Comparison of ENCODE assay signal across 10 cellular contexts in genomic region chr16:84228321-84228838, GRCh38. TPM values are rescaled to one million over a fixed set of nuclear protein-coding genes. Genes with fewer than 3 reads are reported as not detected.
A peak's percentile ranks its signal among the peaks of the same experiment; 100 is the strongest.
DNase-seq lines count a peak whose midpoint lies in the region; ATAC-seq lines count a peak whose summit lies in the region.
"Had no signal": no experiment of that assay in that cellular context is flagged by ENCODE, and none has a peak within 500 bp of the region (broad histone marks: within the 10 kb centered on the region; RNA-seq: fewer than 3 reads in every experiment).

No MANE protein-coding gene starts in this region.

- H3K9me3 ChIP-seq in naive thymus-derived CD4-positive, alpha-beta T cell (ENCODE audit: control insufficient read depth in 2 of 3, low read length in 3 of 3) = no peaks in the 10 kb centered on the region

- H3K36me3 Mint-ChIP-seq in naive thymus-derived CD4-positive, alpha-beta T cell = no peaks in the 10 kb centered on the region
- no peaks in the 10 kb centered on the region for H3K36me3 Mint-ChIP-seq in activated naive CD4-positive, alpha-beta T cell treated with anti-CD3 and anti-CD28 coated beads for 36 hours (ENCODE audit: low read depth)

- CTCF ChIA-PET in naive thymus-derived CD4-positive, alpha-beta T cell (lab: Charles Lee) = no interaction called here
- CTCF ChIA-PET in activated naive CD4-positive, alpha-beta T cell treated with anti-CD3 and anti-CD28 coated beads for 36 hours (lab: Charles Lee) = no interaction called here

- H3K4me1 Mint-ChIP-seq in naive thymus-derived CD4-positive, alpha-beta T cell = no peaks in the 10 kb centered on the region
- no peaks in the 10 kb centered on the region for H3K4me1 Mint-ChIP-seq in activated naive CD4-positive, alpha-beta T cell treated with anti-CD3 and anti-CD28 coated beads for 36 hours (ENCODE audit: low read depth)

- peaks cover 0 to 3% (median 0%) of the 10 kb centered on the region in 11 donors for H3K9me3 Mint-ChIP-seq in naive thymus-derived CD4-positive, alpha-beta T cell
- no peaks in the 10 kb centered on the region for H3K9me3 Mint-ChIP-seq in activated naive CD4-positive, alpha-beta T cell treated with anti-CD3 and anti-CD28 coated beads for 36 hours

- H3K4me3 Mint-ChIP-seq in naive thymus-derived CD4-positive, alpha-beta T cell = no peak overlapping the region
- no peak overlapping the region for H3K4me3 Mint-ChIP-seq in activated naive CD4-positive, alpha-beta T cell treated with anti-CD3 and anti-CD28 coated beads for 36 hours

- no peaks in the 10 kb centered on the region for H3K4me1 ChIP-seq in naive thymus-derived CD4-positive, alpha-beta T cell (ENCODE audit: control insufficient read depth in 2 of 2, insufficient read depth in 2 of 2, low read length in 2 of 2)

- no peak overlapping the region for H3K4me3 ChIP-seq in naive thymus-derived CD4-positive, alpha-beta T cell (ENCODE audit: low read length)
- H3K4me3 ChIP-seq: skin epidermis had no signal

- H3K27ac Mint-ChIP-seq in naive thymus-derived CD4-positive, alpha-beta T cell = no peak overlapping the region
- H3K27ac Mint-ChIP-seq in activated naive CD4-positive, alpha-beta T cell treated with anti-CD3 and anti-CD28 coated beads for 36 hours = no peak overlapping the region

- ATAC-seq in naive thymus-derived CD4-positive, alpha-beta T cell = peak; percentile 29
- ATAC-seq in HG02678 (IDR thresholded peaks at IDR 0.05; ENCODE audit: unreplicated experiment) = no peak

- no peaks in the 10 kb centered on the region for H3K27me3 ChIP-seq in naive thymus-derived CD4-positive, alpha-beta T cell (ENCODE audit: control insufficient read depth in 2 of 2, insufficient read depth in 2 of 2, low read length in 2 of 2)

- intact Hi-C loops in naive thymus-derived CD4-positive, alpha-beta T cell (cut with micrococcal nuclease) = no loop called here
- intact Hi-C loops in activated naive CD4-positive, alpha-beta T cell treated with anti-CD3 and anti-CD28 coated beads for 36 hours (cut with micrococcal nuclease) = no loop called here

- POLR2A ChIA-PET in naive thymus-derived CD4-positive, alpha-beta T cell (lab: Charles Lee) = no interaction called here

- no peaks in the 10 kb centered on the region for H3K36me3 ChIP-seq in naive thymus-derived CD4-positive, alpha-beta T cell (ENCODE audit: control insufficient read depth in 2 of 3, insufficient read depth in 3 of 3, low read length in 3 of 3)

- peaks cover 4 to 31% (median 16%) of the 10 kb centered on the region in 5 donors for H3K27me3 Mint-ChIP-seq in naive thymus-derived CD4-positive, alpha-beta T cell
- peaks cover 5% of the 10 kb centered on the region for H3K27me3 Mint-ChIP-seq in activated naive CD4-positive, alpha-beta T cell treated with anti-CD3 and anti-CD28 coated beads for 36 hours (ENCODE audit: low read depth)

- DNase-seq in CD1c-positive myeloid dendritic cell (ENCODE audit: extremely low spot score) (peak; percentile 74), NCI-H524 (lab: John Stamatoyannopoulos, UW) (peak; percentile 69 to 74), epidermal melanocyte (ENCODE audit: insufficient read length, low spot score) (peak; percentile 64), DMS153 (lab: John Stamatoyannopoulos, UW) (no peak), NCI-H1048 (lab: John Stamatoyannopoulos, UW) (no peak)
- no peak for DNase-seq in naive thymus-derived CD4-positive, alpha-beta T cell
- no peak for DNase-seq in activated naive CD4-positive, alpha-beta T cell treated with anti-CD3 and anti-CD28 coated beads for 36 hours
- DNase-seq: activated CD8-positive, alpha-beta memory T cell treated with anti-CD3 and anti-CD28 coated beads, Interleukin-2, amount 50 U/mL, for 48 hours had no signal

- no peak overlapping the region for H3K27ac ChIP-seq in naive thymus-derived CD4-positive, alpha-beta T cell (ENCODE audit: low read depth, low read length)

RNA-seq across cellular contexts. Expression of gene KCNG4, which starts 11.4 kb away (rescaled TPM):
- total RNA-seq in naive thymus-derived CD4-positive, alpha-beta T cell = not detected
- polyA plus RNA-seq in naive thymus-derived CD4-positive, alpha-beta T cell = not detected
- total RNA-seq in activated naive CD4-positive, alpha-beta T cell treated with anti-CD3 and anti-CD28 coated beads for 36 hours = not detected

RNA-seq across cellular contexts. Expression of gene ADAD2, which starts 37.4 kb away (rescaled TPM):
- total RNA-seq in naive thymus-derived CD4-positive, alpha-beta T cell = under 1 TPM in 2 of 5 experiments, not detected in 3; 0.11 to 0.16 TPM
- not detected for polyA plus RNA-seq in naive thymus-derived CD4-positive, alpha-beta T cell
- under 1 TPM; 0.30 to 0.45 TPM for total RNA-seq in activated naive CD4-positive, alpha-beta T cell treated with anti-CD3 and anti-CD28 coated beads for 36 hours

RNA-seq across cellular contexts. Expression of gene TAF1C, which starts 41.5 kb away (rescaled TPM):
- total RNA-seq in naive thymus-derived CD4-positive, alpha-beta T cell = 100 to 1,000 TPM in 2 of 5 experiments, 10 to 100 TPM in 3; 62.6 to 127 (median 85.4) TPM
- polyA plus RNA-seq in naive thymus-derived CD4-positive, alpha-beta T cell = 10 to 100 TPM in 1 of 2 donors, 1 to 10 TPM in 1; 8.0 to 15.8 TPM
- 10 to 100 TPM; 59.3 to 66.2 TPM for total RNA-seq in activated naive CD4-positive, alpha-beta T cell treated with anti-CD3 and anti-CD28 coated beads for 36 hours

Comparison
In these comparisons a context has a peak if more than half of its experiments do, and no peak if none do; other contexts are left out.
1. DNase-seq: peak in CD1c-positive myeloid dendritic cell (single experiment), NCI-H524 (2 of 2) and epidermal melanocyte (single experiment); none in naive thymus-derived CD4-positive, alpha-beta T cell (0 of 9), DMS153 (single experiment), activated naive CD4-positive, alpha-beta T cell treated with anti-CD3 and anti-CD28 coated beads for 36 hours (single experiment) and NCI-H1048 (single experiment).